9 cellular contexts compared by ENCODE assay signal in the genomic region with DNA sequence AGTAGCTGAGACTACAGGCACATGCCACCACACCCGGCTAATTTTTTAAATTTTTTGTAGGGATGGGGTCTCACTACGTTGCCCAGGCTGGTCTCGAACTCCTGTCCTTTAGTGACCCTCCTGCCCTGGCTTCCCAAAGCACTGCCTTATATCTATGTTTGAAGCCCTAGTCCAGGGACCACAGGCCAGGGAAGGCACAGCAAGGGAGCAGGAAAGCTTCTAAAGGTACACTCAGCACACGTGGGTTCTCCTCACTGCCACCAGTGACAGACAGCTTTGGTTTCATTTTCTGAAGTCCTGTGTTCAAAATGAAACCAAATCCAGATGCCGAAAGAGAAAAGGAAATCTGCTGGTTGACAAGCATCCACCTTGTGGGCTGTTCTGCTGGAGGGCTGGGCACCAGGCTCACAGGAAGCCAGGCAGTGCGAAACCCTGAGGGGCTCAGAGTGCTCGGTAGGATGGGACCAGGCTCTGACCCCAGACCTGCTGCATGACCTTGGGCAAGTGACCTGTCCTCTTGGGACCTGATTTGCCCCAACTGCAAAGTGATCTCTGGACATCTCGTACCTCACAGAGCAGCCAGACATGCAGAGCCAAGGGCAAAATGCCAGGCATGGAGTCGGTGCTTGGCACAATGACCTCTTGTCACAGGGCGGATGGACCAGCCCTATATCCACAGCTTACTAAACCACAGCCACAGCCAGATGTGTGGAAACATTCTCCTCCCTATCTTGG. TPM values are rescaled to one million over a fixed set of nuclear protein-coding genes. Genes with fewer than 3 reads are reported as not detected.
DNase-seq lines count a peak whose midpoint lies in the region; ATAC-seq, FAIRE-seq and TF ChIP-seq lines count a peak whose summit lies in the region.
"Had no signal": no experiment of that assay in that cellular context is flagged by ENCODE, and none has a peak within 500 bp of the region (broad histone marks: within the 10 kb centered on the region; RNA-seq: fewer than 3 reads in every experiment).

No MANE protein-coding gene starts in this region.

- no peak for FAIRE-seq in HepG2 (lab: Jason Lieb, UNC)

- no peaks in the 10 kb centered on the region for H3K27me3 Mint-ChIP-seq in activated naive CD8-positive, alpha-beta T cell

- H3K9me3 ChIP-seq in HepG2 (ENCODE audit: low read length) (no peaks in the 10 kb centered on the region), upper lobe of left lung (no peaks in the 10 kb centered on the region)

- DNase-seq in activated effector memory CD4-positive, alpha-beta T cell treated with anti-CD3 and anti-CD28 coated beads, Interleukin-2, amount 50 U/mL, for 16 hours = peak; percentile 73
- no peak for DNase-seq in activated effector memory CD4-positive, alpha-beta T cell treated with Interleukin-2 at 50 U/mL for 16 hours
- DNase-seq in HepG2 (ENCODE audit: low spot score) (peak; percentile 65), upper lobe of left lung (peak in 1 of 2 donors; percentile 73), KBM-7 (no peak), HuH-7.5 (ENCODE audit: low spot score) (no peak)

- TF ChIP-seq CTCF in HepG2 (CRISPR knock-in tag; IDR thresholded peaks at IDR 0.05) (no peak), upper lobe of left lung (IDR thresholded peaks at IDR 0.05) (no peak)

- 22% methylated on average over 9 of the region's 10 CpGs for WGBS in HepG2 (ENCODE audit: low lambda C conversion rate)
- WGBS in upper lobe of left lung, 2 donors = 33 to 37% methylated on average over 9 to 10 of the region's 10 CpGs

- H3K9ac ChIP-seq in HepG2 (ENCODE audit: insufficient read depth, low read depth, low read length) = peak overlapping the region; percentile 48

- H3K4me1 ChIP-seq in HepG2 (ENCODE audit: insufficient read depth, low read length) (peaks cover 81% of the 10 kb centered on the region), upper lobe of left lung (peaks cover 35 to 44% (median 40%) of the 10 kb centered on the region in 4 donors)

- H3K9me3 Mint-ChIP-seq in activated naive CD8-positive, alpha-beta T cell (ENCODE audit: low read depth) = no peaks in the 10 kb centered on the region

- peak overlapping the region; percentile 41 for H3K27ac ChIP-seq in HepG2 (ENCODE audit: extremely low read length, insufficient read depth, low read length)
- H3K27ac ChIP-seq in upper lobe of left lung = peak overlapping the region; percentile 45 to 75 (median 56)

- peak in 1 of 2 experiments; percentile 6; a peak in 1 of 4 replicates for TF ChIP-seq EP300 in HepG2 (IDR thresholded peaks at IDR 0.05; ENCODE audit: low read depth in 2 of 2, low read length in 2 of 2)
- TF ChIP-seq EP300 in HepG2 (CRISPR knock-in tag; IDR thresholded peaks at IDR 0.05; ENCODE audit: borderline replicate concordance) = peak; percentile 31
- TF ChIP-seq EP300 in upper lobe of left lung (IDR thresholded peaks at IDR 0.05) = no peak

- ATAC-seq in HepG2 = no peak
- ATAC-seq in upper lobe of left lung (ENCODE audit: low FRiP score in 2 of 2) = no peak
- no peak for ATAC-seq in GM21723 (IDR thresholded peaks at IDR 0.05; ENCODE audit: unreplicated experiment)

- BruUV-seq in HepG2 (replicated peaks; lab: Mats Ljungman, UMichigan) = no TSS peak

- H3K36me3 ChIP-seq in HepG2 (replicated peaks in 1 of 2; ENCODE audit: control insufficient read depth in 1 of 2, insufficient read depth in 2 of 2, low read length in 2 of 2) (peaks cover 0 to 8% of the 10 kb centered on the region in 2 experiments; a peak in 2 of 5 replicates), upper lobe of left lung (peaks cover 0 to 2% (median 0%) of the 10 kb centered on the region in 4 donors)

- peak overlapping the region; percentile 82 for H3K27ac Mint-ChIP-seq in activated naive CD8-positive, alpha-beta T cell

- POLR2A ChIA-PET in HepG2 (lab: Yijun Ruan, JAX) = interaction anchor here (0.6 to 9.0 kb wide), 9 partner anchors 16 to 129 kb away, joined by 3 to 351 read pairs (median 32); a partner anchor contains a TSS

- peaks cover 21% of the 10 kb centered on the region for H4K20me1 ChIP-seq in HepG2 (ENCODE audit: insufficient read depth, low read length)

- CTCF ChIA-PET in HepG2 (lab: Yijun Ruan, JAX; ENCODE audit: low intra/inter-chr PET ratio, low total read pairs) = interaction anchor here (1.3 kb wide), 1 partner anchor 98 kb away, joined by 5 read pairs; no protein-coding TSS in a partner anchor

- peak overlapping the region; percentile 94 for H3K4me2 ChIP-seq in HepG2 (ENCODE audit: low read depth, low read length)

- peak overlapping the region; percentile 48 to 71 (median 53) for H3K4me3 ChIP-seq in HepG2 (replicated peaks in 1 of 3; ENCODE audit: insufficient read depth in 1 of 3, low read depth in 2 of 3, low read length in 3 of 3)
- peak overlapping the region in 3 of 4 donors; percentile 2 to 29 (median 28) for H3K4me3 ChIP-seq in upper lobe of left lung

- in situ Hi-C loops in HepG2 (cut with HindIII; ENCODE audit: extremely low pct_ligation_motif_present, low pct_unique_long_range_greater_than_20kb) = loop anchor here (5.0 kb wide), 2 partner anchors 89 to 291 kb away; a partner anchor contains a TSS
- in situ Hi-C loops in KBM-7 (cut with MboI; ENCODE audit: low pct_unique_long_range_greater_than_20kb, low sequenced_read_pairs) = no loop called here

- H3K4me1 Mint-ChIP-seq in activated naive CD8-positive, alpha-beta T cell (ENCODE audit: low read depth) = peaks cover 47% of the 10 kb centered on the region

- intact Hi-C loops in HepG2 (cut with micrococcal nuclease; ENCODE audit: unreplicated experiment) = loop anchor here (5.0 kb wide), 2 partner anchors 39 to 114 kb away; no protein-coding TSS in a partner anchor

- TF ChIP-seq POLR2A in HepG2 (IDR thresholded peaks at IDR 0.05; ENCODE audit: insufficient read depth in 1 of 2, low read depth in 2 of 2, low read length in 2 of 2) (no peak), upper lobe of left lung (IDR thresholded peaks at IDR 0.05) (no peak)

- H3K27me3 ChIP-seq in HepG2 (ENCODE audit: control insufficient read depth in 1 of 2, insufficient read depth in 2 of 2, low read length in 2 of 2) (no peaks in the 10 kb centered on the region; a peak in 2 of 5 replicates), upper lobe of left lung (no peaks in the 10 kb centered on the region)

- no peak for TF ChIP-seq RAD21 in HepG2 (CRISPR knock-in tag; IDR thresholded peaks at IDR 0.05)

- H3K4me3 Mint-ChIP-seq in activated naive CD8-positive, alpha-beta T cell = peak overlapping the region; percentile 51

- H3K79me2 ChIP-seq in HepG2 (ENCODE audit: insufficient read depth, low read length) = peaks cover 22% of the 10 kb centered on the region

- peaks cover 1% of the 10 kb centered on the region for H3K36me3 Mint-ChIP-seq in activated naive CD8-positive, alpha-beta T cell

- peak overlapping the region; percentile 28 for H2AFZ ChIP-seq in HepG2 (ENCODE audit: low read length)

RNA-seq across cellular contexts. Expression of a gene that starts 2.7 kb away (rescaled TPM):
- total RNA-seq in HepG2 (2016; rRNA removed; fragmentation: Illumina TruSeq; extraction: Trizol) (3.3 and 5.3 TPM in 2 replicates), upper lobe of left lung (10 to 100 TPM in 5 of 6 donors, 1 to 10 TPM in 1; 9.4 to 36.6 (median 18.5) TPM)
- total RNA-seq in HepG2 (2016; cell fraction: cytosol; rRNA removed; fragmentation: Illumina TruSeq; extraction: Trizol; ENCODE audit: low read depth) = 5.4 and 8.1 TPM in 2 replicates
- total RNA-seq in HepG2 (2016; cell fraction: insoluble cytoplasmic fraction; rRNA removed; fragmentation: Illumina TruSeq; extraction: Trizol) = 2.8 and 4.2 TPM in 2 replicates
- 9.1 and 10.9 TPM in 2 replicates for total RNA-seq in HepG2 (2016; cell fraction: membrane; rRNA removed; fragmentation: Illumina TruSeq; extraction: Trizol)
- 5.6 and 5.7 TPM in 2 replicates for total RNA-seq in HepG2 (2016; cell fraction: nucleus; rRNA removed; fragmentation: Illumina TruSeq; extraction: Trizol)
- polyA plus RNA-seq in HepG2 (2011; rRNA removed) = 6.3 and 9.4 TPM in 2 replicates
- polyA plus RNA-seq in HepG2 (2011; cell fraction: cytosol; rRNA removed) = 5.3 and 8.4 TPM in 2 replicates
- polyA plus RNA-seq in HepG2 (2011; cell fraction: nucleus; rRNA removed) = 30.3 and 31.6 TPM in 2 replicates
- polyA plus RNA-seq in HepG2 (2012) = 6.5 and 7.4 TPM in 2 replicates
- polyA plus RNA-seq in HepG2 (2016; cell fraction: cytosol; fragmentation: Illumina TruSeq; extraction: Trizol; ENCODE audit: low read depth) = 5.5 and 7.8 TPM in 2 replicates
- polyA plus RNA-seq in HepG2 (2016; cell fraction: insoluble cytoplasmic fraction; fragmentation: Illumina TruSeq; extraction: Trizol; ENCODE audit: low read depth) = 5.2 and 6.3 TPM in 2 replicates
- polyA plus RNA-seq in HepG2 (2016; cell fraction: membrane; fragmentation: Illumina TruSeq; extraction: Trizol; ENCODE audit: low read depth) = 7.1 and 9.9 TPM in 2 replicates
- polyA plus RNA-seq in HepG2 (2016; cell fraction: nucleus; fragmentation: Illumina TruSeq; extraction: Trizol; ENCODE audit: insufficient read depth, low read depth) = 8.1 and 8.6 TPM in 2 replicates
- polyA minus RNA-seq in HepG2 (2011; rRNA and poly(A)+ RNA removed; ENCODE audit: low replicate concordance) = 3.9 and 31.0 TPM in 2 replicates
- 12.0 and 14.0 TPM in 2 replicates for polyA minus RNA-seq in HepG2 (2011; cell fraction: cytosol; rRNA and poly(A)+ RNA removed)
- polyA minus RNA-seq in HepG2 (2011; cell fraction: nucleus; rRNA and poly(A)+ RNA removed) = 44.8 and 46.1 TPM in 2 replicates

RNA-seq across cellular contexts. Expression of a gene that starts 10.4 kb away (rescaled TPM):
- total RNA-seq in HepG2 (2016; rRNA removed; fragmentation: Illumina TruSeq; extraction: Trizol) (not detected in 2 replicates), upper lobe of left lung (not detected)
- total RNA-seq in HepG2 (2016; cell fraction: cytosol; rRNA removed; fragmentation: Illumina TruSeq; extraction: Trizol; ENCODE audit: low read depth) = not detected in 2 replicates
- not detected in 2 replicates for total RNA-seq in HepG2 (2016; cell fraction: insoluble cytoplasmic fraction; rRNA removed; fragmentation: Illumina TruSeq; extraction: Trizol)
- total RNA-seq in HepG2 (2016; cell fraction: membrane; rRNA removed; fragmentation: Illumina TruSeq; extraction: Trizol) = not detected in 2 replicates
- total RNA-seq in HepG2 (2016; cell fraction: nucleus; rRNA removed; fragmentation: Illumina TruSeq; extraction: Trizol) = not detected in 2 replicates
- polyA plus RNA-seq in HepG2 (2011; rRNA removed) = not detected in 2 replicates
- not detected in 2 replicates for polyA plus RNA-seq in HepG2 (2011; cell fraction: cytosol; rRNA removed)
- polyA plus RNA-seq in HepG2 (2011; cell fraction: nucleus; rRNA removed) = not detected in 2 replicates
- not detected in 2 replicates for polyA plus RNA-seq in HepG2 (2012)
- polyA plus RNA-seq in HepG2 (2016; cell fraction: cytosol; fragmentation: Illumina TruSeq; extraction: Trizol; ENCODE audit: low read depth) = not detected in 2 replicates
- not detected in 2 replicates for polyA plus RNA-seq in HepG2 (2016; cell fraction: insoluble cytoplasmic fraction; fragmentation: Illumina TruSeq; extraction: Trizol; ENCODE audit: low read depth)
- not detected in 2 replicates for polyA plus RNA-seq in HepG2 (2016; cell fraction: membrane; fragmentation: Illumina TruSeq; extraction: Trizol; ENCODE audit: low read depth)
- not detected in 2 replicates for polyA plus RNA-seq in HepG2 (2016; cell fraction: nucleus; fragmentation: Illumina TruSeq; extraction: Trizol; ENCODE audit: insufficient read depth, low read depth)
- not detected in 2 replicates for polyA minus RNA-seq in HepG2 (2011; rRNA and poly(A)+ RNA removed; ENCODE audit: low replicate concordance)
- not detected in 2 replicates for polyA minus RNA-seq in HepG2 (2011; cell fraction: cytosol; rRNA and poly(A)+ RNA removed)
- not detected in 2 replicates for polyA minus RNA-seq in HepG2 (2011; cell fraction: nucleus; rRNA and poly(A)+ RNA removed)
- total RNA-seq: LHCN-M2 had no signal

RNA-seq across cellular contexts. Expression of a gene that starts 14.7 kb away (rescaled TPM):
- not detected in 2 replicates for total RNA-seq in HepG2 (2016; rRNA removed; fragmentation: Illumina TruSeq; extraction: Trizol)
- total RNA-seq in HepG2 (2016; cell fraction: cytosol; rRNA removed; fragmentation: Illumina TruSeq; extraction: Trizol; ENCODE audit: low read depth) = not detected in 2 replicates
- not detected in 2 replicates for total RNA-seq in HepG2 (2016; cell fraction: insoluble cytoplasmic fraction; rRNA removed; fragmentation: Illumina TruSeq; extraction: Trizol)
- not detected in 2 replicates for total RNA-seq in HepG2 (2016; cell fraction: membrane; rRNA removed; fragmentation: Illumina TruSeq; extraction: Trizol)
- total RNA-seq in HepG2 (2016; cell fraction: nucleus; rRNA removed; fragmentation: Illumina TruSeq; extraction: Trizol) = not detected in 2 replicates
- polyA plus RNA-seq in HepG2 (2011; rRNA removed) = not detected in 2 replicates
- not detected in 2 replicates for polyA plus RNA-seq in HepG2 (2011; cell fraction: cytosol; rRNA removed)
- polyA plus RNA-seq in HepG2 (2011; cell fraction: nucleus; rRNA removed) = not detected in 2 replicates
- polyA plus RNA-seq in HepG2 (2012) = not detected in 2 replicates
- polyA plus RNA-seq in HepG2 (2016; cell fraction: cytosol; fragmentation: Illumina TruSeq; extraction: Trizol; ENCODE audit: low read depth) = not detected in 2 replicates
- not detected in 2 replicates for polyA plus RNA-seq in HepG2 (2016; cell fraction: insoluble cytoplasmic fraction; fragmentation: Illumina TruSeq; extraction: Trizol; ENCODE audit: low read depth)
- not detected in 2 replicates for polyA plus RNA-seq in HepG2 (2016; cell fraction: membrane; fragmentation: Illumina TruSeq; extraction: Trizol; ENCODE audit: low read depth)
- polyA plus RNA-seq in HepG2 (2016; cell fraction: nucleus; fragmentation: Illumina TruSeq; extraction: Trizol; ENCODE audit: insufficient read depth, low read depth) = not detected in 2 replicates
- polyA minus RNA-seq in HepG2 (2011; rRNA and poly(A)+ RNA removed; ENCODE audit: low replicate concordance) = not detected in 2 replicates
- not detected in 2 replicates for polyA minus RNA-seq in HepG2 (2011; cell fraction: cytosol; rRNA and poly(A)+ RNA removed)
- polyA minus RNA-seq in HepG2 (2011; cell fraction: nucleus; rRNA and poly(A)+ RNA removed) = 2.8 TPM in 1 of 2 replicates, not detected in the other
- total RNA-seq in upper lobe of left lung = not detected
- total RNA-seq: LHCN-M2 had no signal

RNA-seq across cellular contexts. Expression of a gene that starts 17.6 kb away (rescaled TPM):
- not detected in 2 replicates for total RNA-seq in HepG2 (2016; rRNA removed; fragmentation: Illumina TruSeq; extraction: Trizol)
- total RNA-seq in HepG2 (2016; cell fraction: cytosol; rRNA removed; fragmentation: Illumina TruSeq; extraction: Trizol; ENCODE audit: low read depth) = 0.61 TPM in 1 of 2 replicates, not detected in the other
- total RNA-seq in HepG2 (2016; cell fraction: insoluble cytoplasmic fraction; rRNA removed; fragmentation: Illumina TruSeq; extraction: Trizol) = not detected in 2 replicates
- 0.28 and 0.52 TPM in 2 replicates for total RNA-seq in HepG2 (2016; cell fraction: membrane; rRNA removed; fragmentation: Illumina TruSeq; extraction: Trizol)
- total RNA-seq in HepG2 (2016; cell fraction: nucleus; rRNA removed; fragmentation: Illumina TruSeq; extraction: Trizol) = not detected in 2 replicates
- 0.54 TPM in 1 of 2 replicates, not detected in the other for polyA plus RNA-seq in HepG2 (2011; rRNA removed)
- polyA plus RNA-seq in HepG2 (2011; cell fraction: cytosol; rRNA removed) = 0.19 and 0.26 TPM in 2 replicates
- polyA plus RNA-seq in HepG2 (2011; cell fraction: nucleus; rRNA removed) = not detected in 2 replicates
- polyA plus RNA-seq in HepG2 (2012) = not detected in 2 replicates
- 1.6 and 2.0 TPM in 2 replicates for polyA plus RNA-seq in HepG2 (2016; cell fraction: cytosol; fragmentation: Illumina TruSeq; extraction: Trizol; ENCODE audit: low read depth)
- polyA plus RNA-seq in HepG2 (2016; cell fraction: insoluble cytoplasmic fraction; fragmentation: Illumina TruSeq; extraction: Trizol; ENCODE audit: low read depth) = 0.56 TPM in 1 of 2 replicates, not detected in the other
- 0.55 and 0.73 TPM in 2 replicates for polyA plus RNA-seq in HepG2 (2016; cell fraction: membrane; fragmentation: Illumina TruSeq; extraction: Trizol; ENCODE audit: low read depth)
- polyA plus RNA-seq in HepG2 (2016; cell fraction: nucleus; fragmentation: Illumina TruSeq; extraction: Trizol; ENCODE audit: insufficient read depth, low read depth) = not detected in 2 replicates
- polyA minus RNA-seq in HepG2 (2011; rRNA and poly(A)+ RNA removed; ENCODE audit: low replicate concordance) = not detected in 2 replicates
- polyA minus RNA-seq in HepG2 (2011; cell fraction: cytosol; rRNA and poly(A)+ RNA removed) = not detected in 2 replicates
- polyA minus RNA-seq in HepG2 (2011; cell fraction: nucleus; rRNA and poly(A)+ RNA removed) = not detected in 2 replicates
- not detected for total RNA-seq in upper lobe of left lung
- total RNA-seq: LHCN-M2 had no signal

RNA-seq across cellular contexts. Expression of a gene that starts 22.4 kb away (rescaled TPM):
- total RNA-seq in HepG2 (2016; rRNA removed; fragmentation: Illumina TruSeq; extraction: Trizol) (not detected in 2 replicates), upper lobe of left lung (not detected)
- not detected in 2 replicates for total RNA-seq in HepG2 (2016; cell fraction: cytosol; rRNA removed; fragmentation: Illumina TruSeq; extraction: Trizol; ENCODE audit: low read depth)
- total RNA-seq in HepG2 (2016; cell fraction: insoluble cytoplasmic fraction; rRNA removed; fragmentation: Illumina TruSeq; extraction: Trizol) = not detected in 2 replicates
- not detected in 2 replicates for total RNA-seq in HepG2 (2016; cell fraction: membrane; rRNA removed; fragmentation: Illumina TruSeq; extraction: Trizol)
- total RNA-seq in HepG2 (2016; cell fraction: nucleus; rRNA removed; fragmentation: Illumina TruSeq; extraction: Trizol) = not detected in 2 replicates
- polyA plus RNA-seq in HepG2 (2011; rRNA removed) = not detected in 2 replicates
- polyA plus RNA-seq in HepG2 (2011; cell fraction: cytosol; rRNA removed) = 0.44 TPM in 1 of 2 replicates, not detected in the other
- polyA plus RNA-seq in HepG2 (2011; cell fraction: nucleus; rRNA removed) = not detected in 2 replicates
- not detected in 2 replicates for polyA plus RNA-seq in HepG2 (2012)
- polyA plus RNA-seq in HepG2 (2016; cell fraction: cytosol; fragmentation: Illumina TruSeq; extraction: Trizol; ENCODE audit: low read depth) = not detected in 2 replicates
- not detected in 2 replicates for polyA plus RNA-seq in HepG2 (2016; cell fraction: insoluble cytoplasmic fraction; fragmentation: Illumina TruSeq; extraction: Trizol; ENCODE audit: low read depth)
- not detected in 2 replicates for polyA plus RNA-seq in HepG2 (2016; cell fraction: membrane; fragmentation: Illumina TruSeq; extraction: Trizol; ENCODE audit: low read depth)
- not detected in 2 replicates for polyA plus RNA-seq in HepG2 (2016; cell fraction: nucleus; fragmentation: Illumina TruSeq; extraction: Trizol; ENCODE audit: insufficient read depth, low read depth)
- polyA minus RNA-seq in HepG2 (2011; rRNA and poly(A)+ RNA removed; ENCODE audit: low replicate concordance) = not detected in 2 replicates
- not detected in 2 replicates for polyA minus RNA-seq in HepG2 (2011; cell fraction: cytosol; rRNA and poly(A)+ RNA removed)
- not detected in 2 replicates for polyA minus RNA-seq in HepG2 (2011; cell fraction: nucleus; rRNA and poly(A)+ RNA removed)
- total RNA-seq: LHCN-M2 had no signal

Comparison
In these comparisons a context has a peak if more than half of its experiments do, and no peak if none do; other contexts are left out.
1. DNase-seq: peak in activated effector memory CD4-positive, alpha-beta T cell treated with anti-CD3 and anti-CD28 coated beads, Interleukin-2, amount 50 U/mL, for 16 hours (single experiment) and HepG2 (single experiment); none in activated effector memory CD4-positive, alpha-beta T cell treated with Interleukin-2 at 50 U/mL for 16 hours (single experiment), KBM-7 (single experiment) and HuH-7.5 (single experiment).